ENCODE assay signal across 8 cellular contexts in genomic region chr6:56851104-56851503, GRCh38.
DNase-seq lines count a peak whose midpoint lies in the region; ATAC-seq and TF ChIP-seq lines count a peak whose summit lies in the region.

No MANE protein-coding gene starts in this region.

- in situ Hi-C loops in KBM-7 (cut with MboI; ENCODE audit: low pct_unique_long_range_greater_than_20kb, low sequenced_read_pairs), result no loop called here

- no peak for ATAC-seq in HG03521 (IDR thresholded peaks at IDR 0.05; ENCODE audit: unreplicated experiment)

- no peak overlapping the region for H3K14ac ChIP-seq in trophoblast cell (ENCODE audit: low read length)

- no peak overlapping the region for H2BK12ac ChIP-seq in trophoblast cell (ENCODE audit: low read length)

- H3K4me2 ChIP-seq in trophoblast cell (ENCODE audit: low read length), result peak overlapping the region; percentile 54

- DNase-seq in T1000 (lab: John Stamatoyannopoulos, UW), result peak; percentile 34
- DNase-seq in glutamatergic neuron, result no peak
- no peak for DNase-seq in trophoblast cell
- DNase-seq in cerebellar nuclear complex (lab: John Stamatoyannopoulos, UW), result no peak
- DNase-seq in MV-4-11 (lab: John Stamatoyannopoulos, UW), result no peak
- DNase-seq in KBM-7, result no peak

- no peak overlapping the region for H3K4ac ChIP-seq in trophoblast cell (ENCODE audit: low read depth, low read length)

- no CpG with 5 or more reads among the region's 9 CpGs for WGBS in trophoblast cell (ENCODE audit: extremely low coverage, insufficient coverage, insufficient read length)

- H3K9me3 Mint-ChIP-seq in glutamatergic neuron (ENCODE audit: unreplicated experiment), result peaks cover 20% of the 10 kb centered on the region

- no peak overlapping the region for H3K23ac ChIP-seq in trophoblast cell (ENCODE audit: low read length)

- H3K27me3 ChIP-seq in trophoblast cell (ENCODE audit: insufficient read depth, low read length), result no peaks in the 10 kb centered on the region

- H3K9ac ChIP-seq in trophoblast cell (ENCODE audit: low read length), result no peak overlapping the region

- no peaks in the 10 kb centered on the region for H3K36me3 Mint-ChIP-seq in glutamatergic neuron (ENCODE audit: unreplicated experiment)

- peaks cover 17% of the 10 kb centered on the region for H3K27me3 Mint-ChIP-seq in glutamatergic neuron (ENCODE audit: unreplicated experiment)

- peak overlapping the region; percentile 48 for H2AFZ ChIP-seq in trophoblast cell (ENCODE audit: insufficient read depth, low read length, poor library complexity)

- peak overlapping the region; percentile 61 for H3K4me3 ChIP-seq in GM12875 (ENCODE audit: low read depth, low read length)
- H3K4me3 ChIP-seq in trophoblast cell (ENCODE audit: low read depth, low read length), result peak overlapping the region; percentile 29

- no peak overlapping the region for H2BK5ac ChIP-seq in trophoblast cell (ENCODE audit: low read depth, low read length, poor library complexity)

- no peaks in the 10 kb centered on the region for H3K79me2 ChIP-seq in trophoblast cell (ENCODE audit: control insufficient read depth, insufficient read depth, low read length, poor library complexity)

- H3K4me1 Mint-ChIP-seq in glutamatergic neuron (ENCODE audit: low read depth, unreplicated experiment), result peaks cover 53% of the 10 kb centered on the region

- H3K4me1 ChIP-seq in trophoblast cell (ENCODE audit: control insufficient read depth in 1 of 2, insufficient read depth in 2 of 2, low read length in 2 of 2), result peaks cover 8 to 9% of the 10 kb centered on the region in 2 experiments

- no peak overlapping the region for H3K18ac ChIP-seq in trophoblast cell (ENCODE audit: low read length)

- H2BK120ac ChIP-seq in trophoblast cell (ENCODE audit: insufficient read depth, low read length, poor library complexity), result no peak overlapping the region

- peak overlapping the region; percentile 21 for H4K8ac ChIP-seq in trophoblast cell (ENCODE audit: low read depth, low read length)

- peak overlapping the region; percentile 97 for H3K4me3 Mint-ChIP-seq in glutamatergic neuron (ENCODE audit: unreplicated experiment)

- TF ChIP-seq CTCF in GM12875 (IDR thresholded peaks at IDR 0.05; ENCODE audit: borderline replicate concordance, insufficient read depth, low read depth, low read length) (no peak), glutamatergic neuron (IDR thresholded peaks at IDR 0.05; ENCODE audit: partially characterized antibody, unreplicated experiment) (no peak)

- no peak overlapping the region for H4K12ac ChIP-seq in trophoblast cell (ENCODE audit: low read depth, low read length)

- no peak overlapping the region for H4K91ac ChIP-seq in trophoblast cell (ENCODE audit: low read depth, low read length)

- H3K79me1 ChIP-seq in trophoblast cell (ENCODE audit: low read length), result no peaks in the 10 kb centered on the region

- H3K27ac ChIP-seq in trophoblast cell (ENCODE audit: low read depth, low read length), result no peak overlapping the region

- no peaks in the 10 kb centered on the region for H3K36me3 ChIP-seq in trophoblast cell (ENCODE audit: control insufficient read depth in 1 of 2, insufficient read depth in 2 of 2, low read length in 2 of 2)

- peak overlapping the region; percentile 96 for H3K27ac Mint-ChIP-seq in glutamatergic neuron (ENCODE audit: unreplicated experiment)

- H3K9me3 ChIP-seq in trophoblast cell (ENCODE audit: insufficient read depth, low read depth, low read length), result no peaks in the 10 kb centered on the region

- H2AK5ac ChIP-seq in trophoblast cell (ENCODE audit: low read length), result no peak overlapping the region
